7 cellular contexts compared by ENCODE assay signal in the genomic region with DNA sequence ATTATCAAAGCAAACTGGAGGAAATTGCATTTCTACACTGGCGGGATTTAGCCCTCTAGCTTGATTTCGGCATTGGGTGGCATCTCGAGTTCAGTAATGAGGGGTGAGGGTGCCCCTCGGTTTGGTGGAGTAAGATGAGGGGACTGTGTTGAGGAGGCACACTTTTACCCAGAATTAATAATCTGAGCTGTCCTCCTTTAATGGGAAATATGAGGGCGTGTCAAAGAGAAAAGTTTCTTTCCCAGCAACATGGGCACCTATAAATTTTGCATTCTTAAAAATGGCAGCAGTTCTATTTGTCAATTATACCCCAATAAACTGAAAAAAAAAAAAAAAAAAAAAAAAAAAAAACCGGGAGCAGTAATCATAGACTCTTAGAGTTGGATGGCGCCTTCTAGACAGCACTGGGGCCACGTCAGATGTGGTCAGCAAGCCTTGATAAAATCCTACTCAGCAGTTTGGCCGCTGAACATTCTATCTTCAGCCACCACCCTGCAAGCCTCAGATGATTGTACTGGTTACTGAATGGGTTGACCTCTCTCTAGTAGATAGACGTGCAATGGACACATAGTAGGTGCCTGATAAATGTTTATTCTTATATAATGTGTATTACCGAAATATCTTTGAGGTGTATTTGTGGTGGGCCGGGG. TPM values are rescaled to one million over a fixed set of nuclear protein-coding genes. Genes with fewer than 3 reads are reported as not detected.
A peak's percentile ranks its signal among the peaks of the same experiment; 100 is the strongest.
DNase-seq lines count a peak whose midpoint lies in the region; ATAC-seq and TF ChIP-seq lines count a peak whose summit lies in the region.

No MANE protein-coding gene starts in this region.

- POLR2A ChIA-PET in activated B cell treated with CpG ODN at 0.5 μM for 24 hours (lab: Charles Lee), result no interaction called here

- no peak for TF ChIP-seq CTCF in HL-60 (IDR thresholded peaks at IDR 0.05; ENCODE audit: insufficient read depth, low read length)
- no peak for TF ChIP-seq CTCF in activated B cell treated with CpG ODN at 0.5 μM for 24 hours (IDR thresholded peaks at IDR 0.05)
- TF ChIP-seq CTCF in sigmoid colon (IDR thresholded peaks at IDR 0.05), result no peak

- DNase-seq in HL-60 (ENCODE audit: low read depth in 1 of 2, low spot score in 1 of 2) (no peak), activated B cell treated with CpG ODN at 0.5 μM for 24 hours (no peak), left ventricle myocardium superior (peak; percentile 33), sigmoid colon (no peak), Kasumi-1 (lab: John Stamatoyannopoulos, UW) (no peak)
- DNase-seq in stimulated activated CD4-positive, alpha-beta T cell treated with anti-CD3 and anti-CD28 coated beads, Interleukin-4, amount 100 ng/mL, for 4 hours, result no peak

- H3K9me3 ChIP-seq in sigmoid colon, result no peaks in the 10 kb centered on the region

- no peaks in the 10 kb centered on the region for H3K36me3 ChIP-seq in sigmoid colon

- no peak overlapping the region for H3K27ac Mint-ChIP-seq in activated B cell treated with CpG ODN at 0.5 μM for 24 hours

- no peaks in the 10 kb centered on the region for H3K9me3 Mint-ChIP-seq in activated B cell treated with CpG ODN at 0.5 μM for 24 hours

- CTCF ChIA-PET in activated B cell treated with CpG ODN at 0.5 μM for 24 hours (lab: Charles Lee), result no interaction called here

- peaks cover 38% of the 10 kb centered on the region for H3K27me3 Mint-ChIP-seq in activated B cell treated with CpG ODN at 0.5 μM for 24 hours

- H3K4me3 ChIP-seq in HL-60 (replicated peaks; ENCODE audit: insufficient read depth, low read length), result peak overlapping the region; percentile 58
- H3K4me3 ChIP-seq in sigmoid colon, result peak overlapping the region; percentile 54 to 67 (median 60)

- WGBS in sigmoid colon, 2 donors, result 20 to 38% methylated on average over 12 of the region's 12 CpGs

- no peak for TF ChIP-seq EP300 in sigmoid colon (IDR thresholded peaks at IDR 0.05)

- TF ChIP-seq POLR2A in sigmoid colon (IDR thresholded peaks at IDR 0.05), result no peak

- intact Hi-C loops in activated B cell treated with CpG ODN at 0.5 μM for 24 hours (cut with micrococcal nuclease) (no loop called here), left ventricle myocardium superior (cut with micrococcal nuclease) (no loop called here), sigmoid colon (cut with DNase I) (no loop called here)

- H3K27me3 ChIP-seq in HL-60 (ENCODE audit: insufficient read depth, poor library complexity, severe bottlenecking) (no peaks in the 10 kb centered on the region), sigmoid colon (peaks cover 0 to 17% (median 0%) of the 10 kb centered on the region in 3 donors)

- no peak overlapping the region for H3K27ac ChIP-seq in HL-60 (replicated peaks)
- peak overlapping the region; percentile 69 to 76 (median 73) for H3K27ac ChIP-seq in sigmoid colon

- H3K4me3 Mint-ChIP-seq in activated B cell treated with CpG ODN at 0.5 μM for 24 hours, result peak overlapping the region; percentile 82

- no peaks in the 10 kb centered on the region for H3K36me3 Mint-ChIP-seq in activated B cell treated with CpG ODN at 0.5 μM for 24 hours (ENCODE audit: low read depth)

- ATAC-seq in activated B cell treated with CpG ODN at 0.5 μM for 24 hours (ENCODE audit: low read depth) (no peak), left ventricle myocardium superior (peak; percentile 65), HG03280 (IDR thresholded peaks at IDR 0.05; ENCODE audit: unreplicated experiment) (no peak)

- peaks cover 13% of the 10 kb centered on the region for H3K4me1 Mint-ChIP-seq in activated B cell treated with CpG ODN at 0.5 μM for 24 hours

- peaks cover 0 to 16% (median 11%) of the 10 kb centered on the region in 4 donors for H3K4me1 ChIP-seq in sigmoid colon

RNA-seq across cellular contexts. Expression of a gene that starts 0.9 kb away (rescaled TPM):
- total RNA-seq in activated B cell treated with CpG ODN at 0.5 μM for 24 hours (not detected in 2 replicates), left ventricle myocardium superior (11.8 TPM), sigmoid colon (1 to 10 TPM; 7.1 to 8.6 (median 8.0) TPM)
- polyA plus RNA-seq in sigmoid colon, result 10 to 100 TPM; 65.6 to 88.9 (median 87.6) TPM
